In the genomic region with DNA sequence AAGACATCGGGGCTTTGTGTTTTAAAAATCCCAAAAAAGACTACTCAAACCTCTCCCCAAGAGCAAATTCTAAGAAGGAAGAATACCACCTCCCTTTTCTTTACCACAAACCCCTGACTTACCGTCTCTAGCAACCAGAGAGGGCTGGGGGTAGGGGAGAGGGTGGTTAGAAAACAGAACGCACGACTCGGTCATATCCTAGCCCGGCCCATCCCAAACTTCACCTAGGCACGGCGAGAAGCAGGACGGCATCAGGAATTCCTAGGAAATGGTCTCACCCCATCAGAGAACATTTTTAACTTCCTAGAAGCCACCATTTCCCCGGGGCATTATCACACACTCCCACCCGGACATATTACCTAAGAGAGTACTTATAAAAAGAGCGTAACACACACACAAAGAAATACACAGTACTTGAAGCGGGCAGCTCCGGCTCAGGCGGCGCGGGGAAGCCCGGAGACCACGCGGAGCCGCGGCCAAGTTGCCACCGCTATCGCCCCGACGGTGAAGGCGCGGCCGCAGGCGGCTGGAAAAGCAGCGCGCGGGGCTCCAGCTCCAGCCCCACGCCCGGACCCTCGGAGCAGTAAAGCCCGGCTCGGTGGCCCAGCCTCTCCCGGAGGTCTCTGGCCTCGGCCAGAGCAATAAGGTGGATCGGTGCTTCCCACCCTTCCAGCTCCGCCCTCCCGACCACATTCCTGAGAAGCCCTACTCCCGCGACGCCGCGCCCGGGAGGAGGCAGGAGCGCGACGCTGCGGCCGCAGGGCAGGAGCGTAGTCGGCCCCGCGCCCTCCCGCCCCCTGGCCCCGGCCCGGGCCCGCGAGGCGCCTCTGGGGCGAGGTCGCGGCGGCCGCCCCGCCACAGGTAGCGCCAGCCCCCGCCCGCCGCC, we compare ENCODE assay signal across 8 cellular contexts. TPM values are rescaled to one million over a fixed set of nuclear protein-coding genes. Genes with fewer than 3 reads are reported as not detected.
A peak's percentile ranks its signal among the peaks of the same experiment; 100 is the strongest.
DNase-seq lines count a peak whose midpoint lies in the region; TF ChIP-seq lines count a peak whose summit lies in the region.

No MANE protein-coding gene starts in this region.

- no peak for TF ChIP-seq CTCF in HFFc6 (IDR thresholded peaks at IDR 0.05)
- no peak for TF ChIP-seq CTCF in NB4 (IDR thresholded peaks at IDR 0.05; ENCODE audit: low read depth, low read length)
- TF ChIP-seq CTCF in endodermal cell (conservative IDR thresholded peaks at IDR 0.05): no peak

- H3K4me3 Mint-ChIP-seq in HFFc6 (peak overlapping the region; percentile 98), endodermal cell (peak overlapping the region; percentile 95)
- peak overlapping the region; percentile 95 for H3K4me3 Mint-ChIP-seq in activated CD4-positive, alpha-beta memory T cell treated with anti-CD3 and anti-CD28 coated beads, Interleukin-2, amount 10 ng/mL, durations not matched to agents 7 days and 5 days

- CTCF ChIA-PET in activated CD4-positive, alpha-beta memory T cell treated with anti-CD3 and anti-CD28 coated beads, Interleukin-2, amount 10 ng/mL, durations not matched to agents 7 days and 5 days (lab: Charles Lee): interaction anchor here (1.3 to 1.8 kb wide), 5 partner anchors 9 to 98 kb away, joined by 4 to 6 read pairs (median 6); no protein-coding TSS in a partner anchor

- H3K27ac ChIP-seq in endodermal cell (ENCODE audit: low read depth, low read length) (peak overlapping the region; percentile 80), mucosa of rectum (ENCODE audit: low read depth in 2 of 2, low read length in 2 of 2) (peak overlapping the region; percentile 70 to 74), thymus (ENCODE audit: low read depth) (peak overlapping the region; percentile 77)

- H3K36me3 ChIP-seq in endodermal cell (ENCODE audit: control insufficient read depth, insufficient read depth, low read length) (no peaks in the 10 kb centered on the region), mucosa of rectum (ENCODE audit: control insufficient read depth in 2 of 2, insufficient read depth in 2 of 2, low read length in 2 of 2) (no peaks in the 10 kb centered on the region), thymus (ENCODE audit: control insufficient read depth, insufficient read depth) (no peaks in the 10 kb centered on the region)

- no peak for TF ChIP-seq POLR2A in NB4 (IDR thresholded peaks at IDR 0.05; ENCODE audit: extremely low read depth, insufficient read length)

- peak overlapping the region; percentile 95 for H3K27ac Mint-ChIP-seq in HFFc6
- H3K27ac Mint-ChIP-seq in activated CD4-positive, alpha-beta memory T cell treated with anti-CD3 and anti-CD28 coated beads, Interleukin-2, amount 10 ng/mL, durations not matched to agents 7 days and 5 days: peak overlapping the region; percentile 81
- H3K27ac Mint-ChIP-seq in endodermal cell: peak overlapping the region; percentile 99

- peaks cover 57% of the 10 kb centered on the region for H3K4me1 Mint-ChIP-seq in HFFc6 (ENCODE audit: low read depth)
- peaks cover 58% of the 10 kb centered on the region for H3K4me1 Mint-ChIP-seq in activated CD4-positive, alpha-beta memory T cell treated with anti-CD3 and anti-CD28 coated beads, Interleukin-2, amount 10 ng/mL, durations not matched to agents 7 days and 5 days
- peaks cover 20% of the 10 kb centered on the region for H3K4me1 Mint-ChIP-seq in endodermal cell

- no peaks in the 10 kb centered on the region for H3K27me3 ChIP-seq in endodermal cell (ENCODE audit: control insufficient read depth, insufficient read depth, low read length, poor library complexity, severe bottlenecking)
- no peaks in the 10 kb centered on the region for H3K27me3 ChIP-seq in mucosa of rectum (ENCODE audit: control insufficient read depth in 2 of 2, insufficient read depth in 2 of 2, low read length in 2 of 2)
- no peaks in the 10 kb centered on the region for H3K27me3 ChIP-seq in thymus (ENCODE audit: control insufficient read depth, insufficient read depth)

- H3K4me1 ChIP-seq in endodermal cell (ENCODE audit: control insufficient read depth, insufficient read depth, low read length): no peaks in the 10 kb centered on the region
- peaks cover 8 to 14% of the 10 kb centered on the region in 2 donors for H3K4me1 ChIP-seq in mucosa of rectum (ENCODE audit: control insufficient read depth in 2 of 2, insufficient read depth in 2 of 2, low read length in 2 of 2)
- peaks cover 3% of the 10 kb centered on the region for H3K4me1 ChIP-seq in thymus (ENCODE audit: control insufficient read depth, insufficient read depth, low read length)

- peak; percentile 22 to 23 for DNase-seq in NCI-H187 (lab: John Stamatoyannopoulos, UW)
- no peak for DNase-seq in NCI-H187 treated with DMSO at 0.1 percent for 48 hours (lab: John Stamatoyannopoulos, UW)
- peak; percentile 45 for DNase-seq in HFFc6
- DNase-seq in NB4 (ENCODE audit: low read depth): peak; percentile 44
- peak; percentile 41 for DNase-seq in activated CD4-positive, alpha-beta memory T cell treated with anti-CD3 and anti-CD28 coated beads, Interleukin-2, amount 10 ng/mL, durations not matched to agents 7 days and 5 days
- DNase-seq in endodermal cell: peak; percentile 90

- H3K9me3 ChIP-seq in endodermal cell (ENCODE audit: control insufficient read depth, low read length) (no peaks in the 10 kb centered on the region), mucosa of rectum (ENCODE audit: control insufficient read depth in 2 of 2, low read length in 2 of 2) (no peaks in the 10 kb centered on the region), thymus (ENCODE audit: control insufficient read depth) (no peaks in the 10 kb centered on the region)

- H3K4me3 ChIP-seq in NB4 (ENCODE audit: low read depth, low read length) (peak overlapping the region; percentile 46), endodermal cell (ENCODE audit: low read length) (peak overlapping the region; percentile 90), mucosa of rectum (ENCODE audit: low read length in 2 of 2) (peak overlapping the region; percentile 81 to 89), thymus (ENCODE audit: low read length) (peak overlapping the region; percentile 98)

- POLR2A ChIA-PET in activated CD4-positive, alpha-beta memory T cell treated with anti-CD3 and anti-CD28 coated beads, Interleukin-2, amount 10 ng/mL, durations not matched to agents 7 days and 5 days (lab: Charles Lee): interaction anchor here (0.9 to 1.6 kb wide), 7 partner anchors 9 to 534 kb away, joined by 3 to 8 read pairs (median 4); a partner anchor contains a TSS

- peaks cover 33% of the 10 kb centered on the region for H3K36me3 Mint-ChIP-seq in HFFc6 (ENCODE audit: low read depth)
- H3K36me3 Mint-ChIP-seq in activated CD4-positive, alpha-beta memory T cell treated with anti-CD3 and anti-CD28 coated beads, Interleukin-2, amount 10 ng/mL, durations not matched to agents 7 days and 5 days (ENCODE audit: low read depth): peaks cover 29% of the 10 kb centered on the region
- H3K36me3 Mint-ChIP-seq in endodermal cell (ENCODE audit: low read depth): peaks cover 14% of the 10 kb centered on the region

- no peaks in the 10 kb centered on the region for H3K27me3 Mint-ChIP-seq in HFFc6 (ENCODE audit: insufficient read depth)
- H3K27me3 Mint-ChIP-seq in activated CD4-positive, alpha-beta memory T cell treated with anti-CD3 and anti-CD28 coated beads, Interleukin-2, amount 10 ng/mL, durations not matched to agents 7 days and 5 days: peaks cover 6% of the 10 kb centered on the region
- peaks cover 7% of the 10 kb centered on the region for H3K27me3 Mint-ChIP-seq in endodermal cell (ENCODE audit: insufficient read depth)

- 0% methylated on average over 31 to 73 of the region's 74 CpGs for WGBS in endodermal cell (ENCODE audit: insufficient coverage in 1 of 2, insufficient read length in 1 of 2), 2 experiments
- WGBS in thymus: under 1% methylated on average over 74 of the region's 74 CpGs

- H3K9me3 Mint-ChIP-seq in HFFc6 (no peaks in the 10 kb centered on the region), endodermal cell (no peaks in the 10 kb centered on the region)
- H3K9me3 Mint-ChIP-seq in activated CD4-positive, alpha-beta memory T cell treated with anti-CD3 and anti-CD28 coated beads, Interleukin-2, amount 10 ng/mL, durations not matched to agents 7 days and 5 days: no peaks in the 10 kb centered on the region

- peak overlapping the region; percentile 94 for H3K9ac ChIP-seq in endodermal cell (ENCODE audit: extremely low read depth, low read length, poor library complexity, severe bottlenecking)
- H3K9ac ChIP-seq in mucosa of rectum (ENCODE audit: low read depth in 1 of 2, low read length in 2 of 2): peak overlapping the region; percentile 80 to 83

RNA-seq across cellular contexts. Expression of a gene that starts 0.9 kb away (rescaled TPM):
- 100 to 1,000 TPM in 3 of 6 experiments, 10 to 100 TPM in 3; 89.6 to 122 (median 103) TPM for total RNA-seq in HFFc6 (2021; fragmentation: NEBNext Ultra II Directional; extraction: Animal tissue kit (Norgen Biotek cat#: 25700))
- total RNA-seq in activated CD4-positive, alpha-beta memory T cell treated with anti-CD3 and anti-CD28 coated beads, Interleukin-2, amount 10 ng/mL, durations not matched to agents 7 days and 5 days: 10 to 100 TPM; 55.7 to 58.5 TPM
- 10 to 100 TPM; 75.1 to 99.7 TPM for total RNA-seq in endodermal cell
- 48.4 TPM for polyA plus RNA-seq in endodermal cell (2013, experiment 1 of 2)
- 43.3 TPM for polyA plus RNA-seq in endodermal cell (2013, experiment 2 of 2)
- polyA plus RNA-seq in thymus: 30.4 TPM

Comparison
In these comparisons a context has a peak if more than half of its experiments do, and no peak if none do; other contexts are left out.
1. H3K4me3 ChIP-seq: peak in every context shown above with its lines; median percentile 98 in thymus; 90 in endodermal cell; 85 in mucosa of rectum; 46 in NB4.